Comparison of ENCODE assay signal across 8 cellular contexts in genomic region chr3:50236484-50237132, GRCh38. TPM values are rescaled to one million over a fixed set of nuclear protein-coding genes. Genes with fewer than 3 reads are reported as not detected.
A peak's percentile ranks its signal among the peaks of the same experiment; 100 is the strongest.
DNase-seq lines count a peak whose midpoint lies in the region; ATAC-seq and TF ChIP-seq lines count a peak whose summit lies in the region.

No MANE protein-coding gene starts in this region.

- H3K36me3 Mint-ChIP-seq in naive B cell = peaks cover 0 to 11% of the 10 kb centered on the region in 2 donors

- TF ChIP-seq CTCF in AG09309 (IDR thresholded peaks at IDR 0.05; ENCODE audit: control insufficient read depth, insufficient read depth, low read depth, low read length, missing control alignments) = no peak
- TF ChIP-seq CTCF in choroid plexus epithelial cell (conservative IDR thresholded peaks at IDR 0.05; ENCODE audit: low read depth, low read length) = no peak

- peak overlapping the region; percentile 85 to 97 (median 95) for H3K27ac Mint-ChIP-seq in naive B cell

- no peaks in the 10 kb centered on the region for H3K27me3 Mint-ChIP-seq in naive B cell

- no peaks in the 10 kb centered on the region for H3K9me3 Mint-ChIP-seq in naive B cell

- H3K4me1 Mint-ChIP-seq in naive B cell = peaks cover 53 to 70% (median 67%) of the 10 kb centered on the region in 3 donors

- ATAC-seq in naive B cell (ENCODE audit: low read depth in 2 of 2) (no peak), GM19467 (IDR thresholded peaks at IDR 0.05; ENCODE audit: unreplicated experiment) (no peak), GM21576 (IDR thresholded peaks at IDR 0.05; ENCODE audit: unreplicated experiment) (no peak)

- DNase-seq in AG09309 (ENCODE audit: low read depth) (no peak), choroid plexus epithelial cell (ENCODE audit: low read depth) (no peak), naive B cell (no peak), OCI-M1 (lab: John Stamatoyannopoulos, UW) (no peak), SHP77 (lab: John Stamatoyannopoulos, UW) (no peak)
- DNase-seq in Jurkat, Clone E6-1 (ENCODE audit: low read depth, low spot score) = no peak

- H3K4me3 ChIP-seq in AG09309 (ENCODE audit: control insufficient read depth, low read depth, low read length) (peak overlapping the region; percentile 93), choroid plexus epithelial cell (ENCODE audit: low read depth, low read length) (peak overlapping the region; percentile 83)
- H3K4me3 ChIP-seq in Jurkat, Clone E6-1 (ENCODE audit: low read length) = peak overlapping the region; percentile 93

- peak overlapping the region; percentile 90 to 100 (median 98) for H3K4me3 Mint-ChIP-seq in naive B cell

RNA-seq across cellular contexts. Expression of gene GNAI2, which starts 0.6 kb away (rescaled TPM):
- polyA plus RNA-seq in Jurkat, Clone E6-1 (2012; ENCODE audit: insufficient read depth, insufficient read length) = 279 TPM
- polyA plus RNA-seq in naive B cell (ENCODE audit: low read depth in 6 of 6) = 100 to 1,000 TPM; 472 to 669 (median 550) TPM

RNA-seq across cellular contexts. Expression of gene SLC38A3, which starts 31.5 kb away (rescaled TPM):
- 2.0 TPM for polyA plus RNA-seq in Jurkat, Clone E6-1 (2012; ENCODE audit: insufficient read depth, insufficient read length)
- not detected for polyA plus RNA-seq in naive B cell (ENCODE audit: low read depth in 6 of 6)

RNA-seq across cellular contexts. Expression of gene SEMA3B, which starts 32.3 kb away (rescaled TPM):
- 1.2 TPM for polyA plus RNA-seq in Jurkat, Clone E6-1 (2012; ENCODE audit: insufficient read depth, insufficient read length)
- polyA plus RNA-seq in naive B cell (ENCODE audit: low read depth in 6 of 6) = under 1 TPM in 1 of 6 donors, not detected in 5; 0.13 TPM

RNA-seq across cellular contexts. Expression of gene LSMEM2, which starts 42.3 kb away (rescaled TPM):
- polyA plus RNA-seq in Jurkat, Clone E6-1 (2012; ENCODE audit: insufficient read depth, insufficient read length) = not detected
- under 1 TPM in 1 of 6 donors, not detected in 5; 0.19 TPM for polyA plus RNA-seq in naive B cell (ENCODE audit: low read depth in 6 of 6)

RNA-seq across cellular contexts. Expression of gene GNAT1, which starts 45.2 kb away (rescaled TPM):
- not detected for polyA plus RNA-seq in Jurkat, Clone E6-1 (2012; ENCODE audit: insufficient read depth, insufficient read length)
- polyA plus RNA-seq in naive B cell (ENCODE audit: low read depth in 6 of 6) = not detected
